2 cellular contexts compared by ENCODE assay signal in the genomic region with DNA sequence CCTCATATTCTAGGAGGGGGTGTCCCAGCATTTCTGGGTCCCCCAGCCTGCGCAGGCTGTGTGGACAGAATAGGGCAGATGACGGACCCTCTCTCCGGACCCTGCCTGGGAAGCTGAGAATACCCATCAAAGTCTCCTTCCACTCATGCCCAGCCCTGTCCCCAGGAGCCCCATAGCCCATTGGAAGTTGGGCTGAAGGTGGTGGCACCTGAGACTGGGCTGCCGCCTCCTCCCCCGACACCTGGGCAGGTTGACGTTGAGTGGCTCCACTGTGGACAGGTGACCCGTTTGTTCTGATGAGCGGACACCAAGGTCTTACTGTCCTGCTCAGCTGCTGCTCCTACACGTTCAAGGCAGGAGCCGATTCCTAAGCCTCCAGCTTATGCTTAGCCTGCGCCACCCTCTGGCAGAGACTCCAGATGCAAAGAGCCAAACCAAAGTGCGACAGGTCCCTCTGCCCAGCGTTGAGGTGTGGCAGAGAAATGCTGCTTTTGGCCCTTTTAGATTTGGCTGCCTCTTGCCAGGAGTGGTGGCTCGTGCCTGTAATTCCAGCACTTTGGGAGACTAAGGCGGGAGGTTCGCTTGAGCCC.
TF ChIP-seq lines count a peak whose summit lies in the region.

No MANE protein-coding gene starts in this region.

TF ChIP-seq in A549, 52 proteins besides CTCF, POLR2A, EP300 and RAD21:
- TF ChIP-seq NPAS2 (CRISPR knock-in tag; IDR thresholded peaks at IDR 0.05; ENCODE audit: borderline replicate concordance) (no peak), KDM5A (IDR thresholded peaks at IDR 0.05) (no peak), MAFK (IDR thresholded peaks at IDR 0.05; ENCODE audit: partially characterized antibody) (no peak), NR3C1 (IDR thresholded peaks at IDR 0.05) (no peak), CBX8 (IDR thresholded peaks at IDR 0.05) (no peak), SMC3 (IDR thresholded peaks at IDR 0.05) (peak; percentile 55)

TF ChIP-seq in GM23338, 12 proteins besides CTCF, POLR2A, EP300 and RAD21:
- TF ChIP-seq ZNF462 (CRISPR knock-in tag; IDR thresholded peaks at IDR 0.05), result no peak
- no peak for TF ChIP-seq JUNB (IDR thresholded peaks at IDR 0.05; ENCODE audit: unreplicated experiment)
- TF ChIP-seq ZNF331 (CRISPR knock-in tag; IDR thresholded peaks at IDR 0.05; ENCODE audit: low read depth), result no peak
- no peak for TF ChIP-seq EZH2 (IDR thresholded peaks at IDR 0.05; ENCODE audit: low read depth, unreplicated experiment)
- no peak for TF ChIP-seq CREB1 (CRISPR knock-in tag; IDR thresholded peaks at IDR 0.05; ENCODE audit: low read depth)
- TF ChIP-seq POLR2AphosphoS5 (IDR thresholded peaks at IDR 0.05; ENCODE audit: low read depth), result no peak
- no peak for TF ChIP-seq REST (IDR thresholded peaks at IDR 0.05; ENCODE audit: unreplicated experiment)
- TF ChIP-seq STAT1 (IDR thresholded peaks at IDR 0.05; ENCODE audit: unreplicated experiment), result no peak
- TF ChIP-seq EZH2phosphoT487 (IDR thresholded peaks at IDR 0.05; ENCODE audit: unreplicated experiment), result no peak
- no peak for TF ChIP-seq NANOG (IDR thresholded peaks at IDR 0.05; ENCODE audit: borderline replicate concordance)
- no peak for TF ChIP-seq ETS1 (IDR thresholded peaks at IDR 0.05)
- TF ChIP-seq ZNF114 (CRISPR knock-in tag; IDR thresholded peaks at IDR 0.05), result no peak
